ENCODE assay signal across 8 cellular contexts in the genomic region with DNA sequence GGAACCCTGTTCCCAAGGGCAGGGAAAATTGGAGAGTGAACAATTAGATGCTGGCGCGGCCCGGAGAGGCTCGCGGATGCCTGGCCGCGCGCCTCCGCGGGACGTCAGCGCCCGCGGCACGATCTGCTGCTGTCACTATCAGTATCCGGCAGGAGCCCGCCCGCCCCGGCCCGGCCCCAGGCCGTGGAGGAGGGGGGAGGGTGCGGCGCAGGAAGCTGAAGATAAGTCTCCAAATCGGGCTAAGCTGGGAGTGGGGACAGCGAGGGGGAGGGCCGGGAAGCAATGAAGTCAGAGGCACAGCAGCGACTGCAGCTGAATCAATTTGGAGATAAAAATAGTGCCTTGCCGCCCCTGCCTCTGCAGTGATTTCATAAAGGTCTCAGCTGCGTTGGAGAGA.
A peak's percentile ranks its signal among the peaks of the same experiment; 100 is the strongest.
DNase-seq lines count a peak whose midpoint lies in the region; ATAC-seq and TF ChIP-seq lines count a peak whose summit lies in the region.

No MANE protein-coding gene starts in this region.

- H3K4me3 Mint-ChIP-seq in naive B cell = peak overlapping the region in 7 of 8 donors; percentile 47 to 74 (median 68)
- H3K4me3 Mint-ChIP-seq in stimulated activated naive B cell treated with anti-CD40 and anti-IgM and Interleukin-4, amounts not matched to agents 10 μg/mL and 1 μg/mL and 100 μg/mL, for 72 hours = peak overlapping the region; percentile 45 to 71

- DNase-seq in NCI-H69 (lab: John Stamatoyannopoulos, UW) (peak; percentile 63), fibroblast of the aortic adventitia (ENCODE audit: low read depth) (peak; percentile 66), naive B cell (no peak), NAMALWA (ENCODE audit: low spot score) (no peak)
- peak; percentile 77 for DNase-seq in activated effector memory CD4-positive, alpha-beta T cell treated with anti-CD3 and anti-CD28 coated beads, Interleukin-2, amount 50 U/mL, for 16 hours
- no peak for DNase-seq in stimulated activated naive B cell treated with anti-CD40 and anti-IgM and Interleukin-4, amounts not matched to agents 10 μg/mL and 1 μg/mL and 100 μg/mL, for 72 hours

- no peak overlapping the region for H3K27ac Mint-ChIP-seq in naive B cell
- no peak overlapping the region for H3K27ac Mint-ChIP-seq in stimulated activated naive B cell treated with anti-CD40 and anti-IgM and Interleukin-4, amounts not matched to agents 10 μg/mL and 1 μg/mL and 100 μg/mL, for 72 hours

- peak overlapping the region; percentile 55 for H3K4me3 ChIP-seq in fibroblast of the aortic adventitia (ENCODE audit: low read depth, low read length)

- peaks cover 60 to 77% (median 66%) of the 10 kb centered on the region in 3 donors for H3K27me3 Mint-ChIP-seq in naive B cell
- peaks cover 57% of the 10 kb centered on the region in 2 donors for H3K27me3 Mint-ChIP-seq in stimulated activated naive B cell treated with anti-CD40 and anti-IgM and Interleukin-4, amounts not matched to agents 10 μg/mL and 1 μg/mL and 100 μg/mL, for 72 hours

- H3K4me1 Mint-ChIP-seq in naive B cell = peaks cover 6 to 12% (median 6%) of the 10 kb centered on the region in 3 donors
- peaks cover 9 to 15% of the 10 kb centered on the region in 2 donors for H3K4me1 Mint-ChIP-seq in stimulated activated naive B cell treated with anti-CD40 and anti-IgM and Interleukin-4, amounts not matched to agents 10 μg/mL and 1 μg/mL and 100 μg/mL, for 72 hours

- no peaks in the 10 kb centered on the region for H3K9me3 Mint-ChIP-seq in naive B cell
- H3K9me3 Mint-ChIP-seq in stimulated activated naive B cell treated with anti-CD40 and anti-IgM and Interleukin-4, amounts not matched to agents 10 μg/mL and 1 μg/mL and 100 μg/mL, for 72 hours = no peaks in the 10 kb centered on the region

- peak; percentile 59 for ATAC-seq in GM19372 (IDR thresholded peaks at IDR 0.05; ENCODE audit: low read depth, unreplicated experiment)
- ATAC-seq in naive B cell (ENCODE audit: low read depth in 2 of 2) = peak; percentile 78 to 83
- ATAC-seq in stimulated activated naive B cell treated with anti-CD40 and anti-IgM and Interleukin-4, amounts not matched to agents 10 μg/mL and 1 μg/mL and 100 μg/mL, for 72 hours (replicated peaks) = peak; percentile 79 to 81
- no peak for ATAC-seq in GM19452 (IDR thresholded peaks at IDR 0.05; ENCODE audit: unreplicated experiment)

- peaks cover 0 to 4% of the 10 kb centered on the region in 2 donors for H3K36me3 Mint-ChIP-seq in naive B cell
- H3K36me3 Mint-ChIP-seq in stimulated activated naive B cell treated with anti-CD40 and anti-IgM and Interleukin-4, amounts not matched to agents 10 μg/mL and 1 μg/mL and 100 μg/mL, for 72 hours = no peaks in the 10 kb centered on the region

- no peak for TF ChIP-seq CTCF in fibroblast of the aortic adventitia (IDR thresholded peaks at IDR 0.05; ENCODE audit: insufficient read depth, low read length)

Comparison
In these comparisons a context has a peak if more than half of its experiments do, and no peak if none do; other contexts are left out.
1. DNase-seq: peak in NCI-H69 (single experiment), activated effector memory CD4-positive, alpha-beta T cell treated with anti-CD3 and anti-CD28 coated beads, Interleukin-2, amount 50 U/mL, for 16 hours (single experiment) and fibroblast of the aortic adventitia (single experiment); none in naive B cell (single experiment), stimulated activated naive B cell treated with anti-CD40 and anti-IgM and Interleukin-4, amounts not matched to agents 10 μg/mL and 1 μg/mL and 100 μg/mL, for 72 hours (single experiment) and NAMALWA (single experiment).